29 cellular contexts compared by ENCODE assay signal in genomic region chr5:65913519-65913918, GRCh38. TPM values are rescaled to one million over a fixed set of nuclear protein-coding genes. Genes with fewer than 3 reads are reported as not detected.
DNase-seq lines count a peak whose midpoint lies in the region; ATAC-seq and TF ChIP-seq lines count a peak whose summit lies in the region.
"Had no signal": no experiment of that assay in that cellular context is flagged by ENCODE, and none has a peak within 500 bp of the region (broad histone marks: within the 10 kb centered on the region; RNA-seq: fewer than 3 reads in every experiment).

No MANE protein-coding gene starts in this region.

- H3K27ac ChIP-seq in 22Rv1 (peak overlapping the region; percentile 53; the same call in 1 of the 2 replicates), esophagus squamous epithelium (no peak overlapping the region)
- H3K27ac ChIP-seq: ascending aorta, thyroid gland had no signal

- intact Hi-C loops in esophagus squamous epithelium (cut with DNase I): no loop called here

- no peaks in the 10 kb centered on the region for H3K4me1 ChIP-seq in esophagus squamous epithelium
- H3K4me1 ChIP-seq: ascending aorta, thyroid gland had no signal

- H3K36me3 ChIP-seq in esophagus squamous epithelium: no peaks in the 10 kb centered on the region
- H3K36me3 ChIP-seq: ascending aorta, MG63, thyroid gland had no signal

- peak overlapping the region; percentile 59 to 94 (median 75) for H3K27ac Mint-ChIP-seq in nephron
- H3K27ac Mint-ChIP-seq: activated CD8-positive, alpha-beta T cell treated with anti-CD3 and anti-CD28 coated beads for 36 hours; activated naive CD8-positive, alpha-beta T cell; activated T-helper 2 cell treated with anti-CD3 and anti-CD28 coated beads, Interferon-gamma antibody, Interleukin-2, Interleukin-4, amounts not matched to agents 10 μg/mL and 5 μg/mL and 100 μg/mL, durations not matched to agents 14 hours and 24 hours and 36 hours; CD8-positive, alpha-beta T cell; stimulated activated naive CD8-positive, alpha-beta T cell treated with anti-CD3 and anti-CD28 coated beads, Interleukin-15, amount 100 ng/mL, for 72 hours; T-helper 17 cell had no signal

- no peaks in the 10 kb centered on the region for H3K27me3 ChIP-seq in esophagus squamous epithelium
- H3K27me3 ChIP-seq: ascending aorta, MG63, thyroid gland had no signal

- H3K4me3 ChIP-seq in fibroblast of villous mesenchyme (ENCODE audit: low read depth, low read length) (no peak overlapping the region), esophagus squamous epithelium (no peak overlapping the region)
- H3K4me3 ChIP-seq: ascending aorta, MG63, thyroid gland had no signal

- no peaks in the 10 kb centered on the region for H3K27me3 Mint-ChIP-seq in nephron (ENCODE audit: low read depth)
- H3K27me3 Mint-ChIP-seq: activated CD8-positive, alpha-beta T cell treated with anti-CD3 and anti-CD28 coated beads for 36 hours; activated naive CD8-positive, alpha-beta T cell; stimulated activated naive CD8-positive, alpha-beta T cell treated with anti-CD3 and anti-CD28 coated beads, Interleukin-15, amount 100 ng/mL, for 72 hours; T-helper 17 cell had no signal

- no peaks in the 10 kb centered on the region for H3K36me3 Mint-ChIP-seq in nephron (ENCODE audit: low read depth)
- H3K36me3 Mint-ChIP-seq: activated naive CD8-positive, alpha-beta T cell; CD8-positive, alpha-beta T cell had no signal

- TF ChIP-seq POLR2A in esophagus squamous epithelium (IDR thresholded peaks at IDR 0.05): no peak

- in situ Hi-C loops in SK-MEL-5 (cut with HindIII; ENCODE audit: low pct_unique_long_range_greater_than_20kb, low sequenced_read_pairs): no loop called here

- H3K4me3 Mint-ChIP-seq in nephron: no peak overlapping the region
- H3K4me3 Mint-ChIP-seq: activated CD8-positive, alpha-beta T cell treated with anti-CD3 and anti-CD28 coated beads for 36 hours; activated naive CD8-positive, alpha-beta T cell; CD8-positive, alpha-beta T cell; neural crest cell; stimulated activated naive CD8-positive, alpha-beta T cell treated with anti-CD3 and anti-CD28 coated beads, Interleukin-15, amount 100 ng/mL, for 72 hours; T-helper 17 cell had no signal

- H3K4me1 Mint-ChIP-seq in nephron: peaks cover 15% of the 10 kb centered on the region

- H3K9me3 Mint-ChIP-seq in nephron: no peaks in the 10 kb centered on the region
- H3K9me3 Mint-ChIP-seq: activated CD8-positive, alpha-beta T cell treated with anti-CD3 and anti-CD28 coated beads for 36 hours; activated T-helper 2 cell treated with anti-CD3 and anti-CD28 coated beads, Interferon-gamma antibody, Interleukin-2, Interleukin-4, amounts not matched to agents 10 μg/mL and 5 μg/mL and 100 μg/mL, durations not matched to agents 14 hours and 24 hours and 36 hours; CD8-positive, alpha-beta T cell; neural crest cell; stimulated activated naive CD8-positive, alpha-beta T cell treated with anti-CD3 and anti-CD28 coated beads, Interleukin-15, amount 100 ng/mL, for 72 hours had no signal

- 50 to 60% methylated on average over 3 of the region's 3 CpGs for WGBS in esophagus squamous epithelium, 2 donors

- DNase-seq in SK-MEL-5 (ENCODE audit: low read depth, low spot score) (peak; percentile 77), fibroblast of villous mesenchyme (ENCODE audit: low read depth) (peak; percentile 44), DMS79 (lab: John Stamatoyannopoulos, UW) (no peak), esophagus squamous epithelium (lab: John Stamatoyannopoulos, UW) (no peak)
- DNase-seq: activated CD4-positive, alpha-beta T cell treated with anti-CD3 and anti-CD28 coated beads for 1 hour; activated CD8-positive, alpha-beta T cell treated with anti-CD3 and anti-CD28 coated beads for 36 hours; AML-193; CD8-positive, alpha-beta T cell; dermis blood vessel endothelial cell; KBM-7; MG63; NCI-H1105 treated with DMSO at 0.1 percent for 48 hours; NCI-H2081; NCI-H345; NCI-H774; RPMI8226; SK-N-SH; stimulated activated CD8-positive, alpha-beta memory T cell treated with anti-CD3 and anti-CD28 coated beads, Interleukin-4, amount 100 ng/mL, for 48 hours; stimulated activated naive CD8-positive, alpha-beta T cell treated with anti-CD3 and anti-CD28 coated beads, Interleukin-15, amount 100 ng/mL, for 72 hours; T-helper 17 cell had no signal

- H3K9me3 ChIP-seq in esophagus squamous epithelium: no peaks in the 10 kb centered on the region
- H3K9me3 ChIP-seq: ascending aorta, MG63, SK-N-SH, thyroid gland had no signal

- TF ChIP-seq CTCF in 22Rv1 (IDR thresholded peaks at IDR 0.05) (no peak), fibroblast of villous mesenchyme (IDR thresholded peaks at IDR 0.05; ENCODE audit: insufficient read depth, low read depth, low read length) (peak; percentile 4), nephron (IDR thresholded peaks at IDR 0.05; ENCODE audit: unreplicated experiment in 3 of 3) (no peak), esophagus squamous epithelium (IDR thresholded peaks at IDR 0.05) (no peak)

- no peak for ATAC-seq in HG03520 (IDR thresholded peaks at IDR 0.05; ENCODE audit: unreplicated experiment)
- no peak for ATAC-seq in HG03095 (IDR thresholded peaks at IDR 0.05; ENCODE audit: unreplicated experiment)
- ATAC-seq: activated CD8-positive, alpha-beta T cell treated with anti-CD3 and anti-CD28 coated beads for 36 hours; CD8-positive, alpha-beta T cell; stimulated activated naive CD8-positive, alpha-beta T cell treated with anti-CD3 and anti-CD28 coated beads, Interleukin-15, amount 100 ng/mL, for 72 hours; T-helper 17 cell had no signal

RNA-seq across cellular contexts. Expression of gene ERBIN, which starts 12.9 kb away (rescaled TPM):
- 101 and 115 TPM in 2 replicates for total RNA-seq in SK-MEL-5 (2014; rRNA removed; shearing (Covaris generic))
- polyA plus RNA-seq in SK-MEL-5 (2015; cell fraction: cytosol; rRNA removed): 49.7 and 74.9 TPM in 2 replicates
- polyA plus RNA-seq in SK-MEL-5 (2015; cell fraction: nucleus; rRNA removed): 93.9 and 95.2 TPM in 2 replicates
- total RNA-seq in fibroblast of villous mesenchyme (132 and 233 TPM in 2 replicates), esophagus squamous epithelium (10 to 100 TPM; 27.4 to 62.6 (median 48.6) TPM)

Comparison
In these comparisons a context has a peak if more than half of its experiments do, and no peak if none do; other contexts are left out.
1. DNase-seq: peak in SK-MEL-5 (single experiment) and fibroblast of villous mesenchyme (single experiment); none in DMS79 (single experiment) and esophagus squamous epithelium (single experiment).